ENCODE assay signal across 19 cellular contexts in the genomic region with DNA sequence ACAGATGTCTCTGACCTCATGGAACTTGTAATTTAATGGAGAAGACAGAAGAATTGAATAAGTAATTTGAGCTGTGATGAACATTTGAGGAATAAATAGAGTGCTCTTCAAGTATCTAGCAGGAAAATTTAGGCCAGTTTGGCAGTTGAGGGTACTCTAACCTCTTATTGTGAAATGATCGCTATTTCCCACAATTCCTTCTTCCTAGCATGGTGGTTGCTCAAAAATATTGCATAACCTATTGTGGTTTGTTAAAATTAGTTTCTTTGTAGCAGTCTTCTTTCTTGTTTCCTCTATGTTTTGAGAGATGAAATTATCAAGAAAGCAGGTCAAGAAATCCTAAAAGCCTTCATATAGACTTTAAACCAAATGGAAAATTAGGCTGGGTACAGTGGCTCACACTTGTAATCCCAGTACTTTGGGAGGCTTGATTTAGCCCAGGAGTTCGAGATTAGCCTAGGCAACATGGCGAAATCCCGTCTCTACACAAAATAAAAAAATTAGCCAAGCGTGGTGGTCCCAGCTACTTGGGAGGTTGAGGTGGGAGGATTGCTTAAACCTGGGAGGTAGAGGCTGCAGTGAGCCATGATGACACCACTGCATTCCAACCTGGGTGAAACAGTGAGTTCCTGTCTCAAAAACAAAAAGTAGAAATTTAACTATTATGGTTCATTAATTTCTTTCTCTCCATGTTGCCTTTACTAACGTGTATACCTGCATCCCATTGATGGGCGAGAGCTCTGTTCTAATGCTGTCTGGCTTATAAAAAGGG. TPM values are rescaled to one million over a fixed set of nuclear protein-coding genes. Genes with fewer than 3 reads are reported as not detected.
DNase-seq lines count a peak whose midpoint lies in the region; ATAC-seq and TF ChIP-seq lines count a peak whose summit lies in the region.
"Had no signal": no experiment of that assay in that cellular context is flagged by ENCODE, and none has a peak within 500 bp of the region (broad histone marks: within the 10 kb centered on the region; RNA-seq: fewer than 3 reads in every experiment).

No MANE protein-coding gene starts in this region.

- no peaks in the 10 kb centered on the region for H3K36me3 Mint-ChIP-seq in MCF 10A (ENCODE audit: insufficient read depth, unreplicated experiment)

- no peak overlapping the region for H3K4me3 Mint-ChIP-seq in MCF 10A (ENCODE audit: unreplicated experiment)
- H3K4me3 Mint-ChIP-seq: nephron; stimulated activated effector memory CD8-positive, alpha-beta T cell treated with anti-CD3 and anti-CD28 coated beads, Interleukin-12 subunit alpha, Interleukin-12 subunit beta, amount 100 ng/mL, for 72 hours had no signal

- intact Hi-C loops in MCF 10A (cut with micrococcal nuclease), result no loop called here
- intact Hi-C loops in mammary epithelial cell (cut with micrococcal nuclease), result no loop called here
- intact Hi-C loops in spleen (cut with DNase I; ENCODE audit: low total_unique reads), result no loop called here

- H3K27ac Mint-ChIP-seq in MCF 10A (ENCODE audit: low read depth, unreplicated experiment), result no peak overlapping the region
- H3K27ac Mint-ChIP-seq: nephron; stimulated activated effector memory CD8-positive, alpha-beta T cell treated with anti-CD3 and anti-CD28 coated beads, Interleukin-12 subunit alpha, Interleukin-12 subunit beta, amount 100 ng/mL, for 72 hours had no signal

- H3K4me1 Mint-ChIP-seq in MCF 10A (ENCODE audit: insufficient read depth, unreplicated experiment), result peaks cover 4% of the 10 kb centered on the region
- H3K4me1 Mint-ChIP-seq: nephron; stimulated activated effector memory CD8-positive, alpha-beta T cell treated with anti-CD3 and anti-CD28 coated beads, Interleukin-12 subunit alpha, Interleukin-12 subunit beta, amount 100 ng/mL, for 72 hours had no signal

- no peak for TF ChIP-seq POLR2A in spleen (IDR thresholded peaks at IDR 0.05)

- H3K4me1 ChIP-seq in mammary epithelial cell (ENCODE audit: insufficient read depth, low read length), result peaks cover 13% of the 10 kb centered on the region
- H3K4me1 ChIP-seq in spleen, result peaks cover 0 to 14% (median 0%) of the 10 kb centered on the region in 6 donors
- H3K4me1 ChIP-seq in smooth muscle cell (ENCODE audit: low read depth), result no peaks in the 10 kb centered on the region
- H3K4me1 ChIP-seq: ascending aorta, left ventricle myocardium inferior, right atrium auricular region, SJCRH30 had no signal

- H3K4me2 ChIP-seq in mammary epithelial cell (ENCODE audit: insufficient read depth, low read depth, low read length), result no peak overlapping the region
- no peak overlapping the region for H3K4me2 ChIP-seq in smooth muscle cell
- H3K4me2 ChIP-seq: hepatocyte had no signal

- DNase-seq in MCF 10A (ENCODE audit: unreplicated experiment) (peak; percentile 8), mammary epithelial cell (no peak), OCI-M1 (lab: John Stamatoyannopoulos, UW) (peak; percentile 56), fibroblast of mammary gland (ENCODE audit: low read depth) (peak; percentile 57), spleen (no peak), NCI-H146 (lab: John Stamatoyannopoulos, UW) (no peak), smooth muscle cell (lab: John Stamatoyannopoulos, UW; ENCODE audit: unreplicated experiment) (no peak)
- DNase-seq: 8988T, H7, left ventricle myocardium inferior, NCI-H2029 had no signal

- no peaks in the 10 kb centered on the region for H4K20me1 ChIP-seq in mammary epithelial cell (ENCODE audit: insufficient read depth, low read length)
- no peaks in the 10 kb centered on the region for H4K20me1 ChIP-seq in smooth muscle cell (ENCODE audit: low read depth)

- H3K27ac ChIP-seq in mammary epithelial cell (ENCODE audit: insufficient read depth, low read depth, low read length) (no peak overlapping the region), spleen (peak overlapping the region in 6 of 8 donors; percentile 17 to 83 (median 44)), smooth muscle cell (ENCODE audit: low read depth) (no peak overlapping the region)
- H3K27ac ChIP-seq: ascending aorta, hepatocyte, left ventricle myocardium inferior, right atrium auricular region, SJCRH30 had no signal

- in situ Hi-C loops in mammary epithelial cell (cut with MboI; ENCODE audit: low sequenced_read_pairs in 2 of 2), result no loop called here

- dilution Hi-C loops in mammary epithelial cell (cut with HindIII; ENCODE audit: low sequenced_read_pairs), result no loop called here

- no peaks in the 10 kb centered on the region for H3K9me3 Mint-ChIP-seq in MCF 10A (ENCODE audit: unreplicated experiment)
- H3K9me3 Mint-ChIP-seq: stimulated activated effector memory CD8-positive, alpha-beta T cell treated with anti-CD3 and anti-CD28 coated beads, Interleukin-12 subunit alpha, Interleukin-12 subunit beta, amount 100 ng/mL, for 72 hours had no signal

- H3K4me3 ChIP-seq in mammary epithelial cell (replicated peaks in 1 of 3; ENCODE audit: insufficient read depth in 1 of 3, low read depth in 2 of 3, low read length in 3 of 3) (no peak overlapping the region), fibroblast of mammary gland (ENCODE audit: control insufficient read depth, low read depth, low read length) (no peak overlapping the region), spleen (no peak overlapping the region), smooth muscle cell (no peak overlapping the region)
- H3K4me3 ChIP-seq: ascending aorta, hepatocyte, left ventricle myocardium inferior, right atrium auricular region, SJCRH30 had no signal

- H3K9ac ChIP-seq in mammary epithelial cell (ENCODE audit: insufficient read depth, low read length) (no peak overlapping the region), smooth muscle cell (ENCODE audit: low read depth) (no peak overlapping the region)

- BruUV-seq in MCF 10A (replicated peaks; lab: Mats Ljungman, UMichigan) (no TSS peak), mammary epithelial cell (replicated peaks; lab: Mats Ljungman, UMichigan) (no TSS peak)

- no peaks in the 10 kb centered on the region for H3K9me3 ChIP-seq in mammary epithelial cell (replicated peaks; ENCODE audit: insufficient read depth, low read length)
- no peaks in the 10 kb centered on the region for H3K9me3 ChIP-seq in spleen
- no peaks in the 10 kb centered on the region for H3K9me3 ChIP-seq in smooth muscle cell (replicated peaks; ENCODE audit: low read depth)
- H3K9me3 ChIP-seq: ascending aorta, left ventricle myocardium inferior, right atrium auricular region, SJCRH30 had no signal

- WGBS in mammary epithelial cell (ENCODE audit: low coverage, missing lambda C conversion rate), result 91% methylated on average over 7 of the region's 7 CpGs
- WGBS in spleen, 5 donors, result 57 to 85% (median 75%) methylated on average over 7 of the region's 7 CpGs
- WGBS in smooth muscle cell (ENCODE audit: low lambda C conversion rate), result 95% methylated on average over 7 of the region's 7 CpGs

- no peaks in the 10 kb centered on the region for H3K27me3 Mint-ChIP-seq in MCF 10A (ENCODE audit: insufficient read depth, unreplicated experiment)

- H3F3A ChIP-seq in smooth muscle cell (ENCODE audit: low read depth), result no peaks in the 10 kb centered on the region

- H3K36me3 ChIP-seq in mammary epithelial cell (ENCODE audit: insufficient read depth, low read length) (no peaks in the 10 kb centered on the region), spleen (peaks cover 0 to 29% (median 0%) of the 10 kb centered on the region in 6 donors), smooth muscle cell (ENCODE audit: low read depth) (no peaks in the 10 kb centered on the region)
- H3K36me3 ChIP-seq: ascending aorta, right atrium auricular region, SJCRH30 had no signal

- H3K27me3 ChIP-seq in mammary epithelial cell (ENCODE audit: insufficient read depth, low read length), result no peaks in the 10 kb centered on the region
- no peaks in the 10 kb centered on the region for H3K27me3 ChIP-seq in spleen (replicated peaks in 1 of 7)
- no peaks in the 10 kb centered on the region for H3K27me3 ChIP-seq in smooth muscle cell (ENCODE audit: low read depth)
- H3K27me3 ChIP-seq: ascending aorta, hepatocyte, right atrium auricular region, SJCRH30 had no signal

- ATAC-seq in GM18868 (IDR thresholded peaks at IDR 0.05; ENCODE audit: unreplicated experiment), result no peak
- ATAC-seq: esophagus mucosa; stimulated activated effector memory CD8-positive, alpha-beta T cell treated with anti-CD3 and anti-CD28 coated beads, Interleukin-12 subunit alpha, Interleukin-12 subunit beta, amount 100 ng/mL, for 72 hours had no signal

- H3K79me2 ChIP-seq in mammary epithelial cell (ENCODE audit: insufficient read depth, low read length) (no peaks in the 10 kb centered on the region), smooth muscle cell (ENCODE audit: low read depth) (no peaks in the 10 kb centered on the region)
- H3K79me2 ChIP-seq: hepatocyte had no signal

- H2AFZ ChIP-seq in mammary epithelial cell (ENCODE audit: low read depth, low read length) (no peak overlapping the region), smooth muscle cell (ENCODE audit: low read depth) (no peak overlapping the region)
- H2AFZ ChIP-seq: hepatocyte had no signal

- TF ChIP-seq CTCF in MCF 10A (IDR thresholded peaks at IDR 0.05; ENCODE audit: unreplicated experiment) (no peak), mammary epithelial cell (conservative IDR thresholded peaks at IDR 0.05 in 1 of 2, IDR thresholded peaks at IDR 0.05 in 1 of 2; ENCODE audit: extremely low read depth in 1 of 2, insufficient read depth in 1 of 2, low read depth in 1 of 2, low read length in 2 of 2) (no peak), fibroblast of mammary gland (conservative IDR thresholded peaks at IDR 0.05; ENCODE audit: control insufficient read depth, insufficient read depth, low read depth, low read length) (no peak), spleen (IDR thresholded peaks at IDR 0.05 in 8 of 11, conservative IDR thresholded peaks at IDR 0.05 in 3 of 11) (no peak), smooth muscle cell (IDR thresholded peaks at IDR 0.05; ENCODE audit: borderline replicate concordance, insufficient read depth, poor library complexity, severe bottlenecking) (no peak)

- CTCF ChIA-PET in MCF 10A (lab: Yijun Ruan, JAX) (no interaction called here), mammary epithelial cell (lab: Charles Lee; ENCODE audit: low non-redundant PET) (no interaction called here)

- POLR2A ChIA-PET in MCF 10A (lab: Yijun Ruan, JAX), result interaction anchor here (1.1 kb wide), 1 partner anchor 22 kb away, joined by 3 read pairs; no protein-coding TSS in a partner anchor

RNA-seq across cellular contexts. Expression of gene RBKS, which starts 58.7 kb away (rescaled TPM):
- total RNA-seq in MCF 10A (2022) (9.2 and 9.9 TPM in 2 replicates), mammary epithelial cell (1 to 10 TPM; 1.1 to 3.8 TPM), spleen (1 to 10 TPM; 2.0 to 5.1 (median 3.1) TPM), smooth muscle cell (0.13 and 1.0 TPM in 2 replicates)
- polyA plus RNA-seq in mammary epithelial cell (1.9 TPM), spleen (1 to 10 TPM in 2 of 3 donors, under 1 TPM in 1; 1.00 to 2.3 (median 1.7) TPM), smooth muscle cell (1.7 and 3.3 TPM in 2 replicates)
- polyA minus RNA-seq in mammary epithelial cell, result not detected
- total RNA-seq: ascending aorta had no signal

RNA-seq across cellular contexts. Expression of gene BABAM2, which starts 59.1 kb away (rescaled TPM):
- 45.1 and 57.6 TPM in 2 replicates for total RNA-seq in MCF 10A (2022)
- 10 to 100 TPM; 27.9 to 35.0 TPM for total RNA-seq in mammary epithelial cell
- polyA plus RNA-seq in mammary epithelial cell, result 21.8 TPM
- 31.3 TPM for polyA minus RNA-seq in mammary epithelial cell
- 10 to 100 TPM; 42.1 to 70.1 (median 63.5) TPM for total RNA-seq in spleen
- polyA plus RNA-seq in spleen, result 10 to 100 TPM; 16.1 to 24.0 (median 19.8) TPM
- 29.1 and 39.3 TPM in 2 replicates for total RNA-seq in smooth muscle cell
- 26.5 and 35.2 TPM in 2 replicates for polyA plus RNA-seq in smooth muscle cell

RNA-seq across cellular contexts. Expression of gene MRPL33, which starts 59.9 kb away (rescaled TPM):
- 204 and 233 TPM in 2 replicates for total RNA-seq in MCF 10A (2022)
- total RNA-seq in mammary epithelial cell, result 10 to 100 TPM; 40.2 to 83.6 TPM
- polyA plus RNA-seq in mammary epithelial cell, result 61.7 TPM
- polyA minus RNA-seq in mammary epithelial cell, result 1.9 TPM
- 10 to 100 TPM; 48.3 to 94.6 (median 69.2) TPM for total RNA-seq in spleen
- 100 to 1,000 TPM in 2 of 3 donors, 10 to 100 TPM in 1; 95.6 to 166 (median 131) TPM for polyA plus RNA-seq in spleen
- total RNA-seq in smooth muscle cell, result 94.5 and 142 TPM in 2 replicates
- 192 and 193 TPM in 2 replicates for polyA plus RNA-seq in smooth muscle cell

Comparison
In these comparisons a context has a peak if more than half of its experiments do, and no peak if none do; other contexts are left out.
1. DNase-seq: peak in MCF 10A (single experiment), OCI-M1 (single experiment) and fibroblast of mammary gland (single experiment); none in mammary epithelial cell (single experiment), spleen (single experiment), NCI-H146 (single experiment) and smooth muscle cell (single experiment).
2. H3K27ac ChIP-seq: peak in spleen (6 of 8); none in mammary epithelial cell (single experiment) and smooth muscle cell (single experiment).